12 cellular contexts compared by ENCODE assay signal in genomic region chr3:16520636-16521579, GRCh38. TPM values are rescaled to one million over a fixed set of nuclear protein-coding genes. Genes with fewer than 3 reads are reported as not detected.
A peak's percentile ranks its signal among the peaks of the same experiment; 100 is the strongest.
DNase-seq lines count a peak whose midpoint lies in the region; ATAC-seq and TF ChIP-seq lines count a peak whose summit lies in the region.
"Had no signal": no experiment of that assay in that cellular context is flagged by ENCODE, and none has a peak within 500 bp of the region (broad histone marks: within the 10 kb centered on the region; RNA-seq: fewer than 3 reads in every experiment).

No MANE protein-coding gene starts in this region.

- peaks cover 88% of the 10 kb centered on the region for H3K4me1 Mint-ChIP-seq in activated B cell treated with CpG ODN at 0.5 μM for 24 hours

- no peak overlapping the region for H3K27ac ChIP-seq in caudate nucleus (ENCODE audit: low read depth, low read length)
- H3K27ac ChIP-seq: parathyroid adenoma had no signal

- peak; percentile 49 for ATAC-seq in GM19372 (IDR thresholded peaks at IDR 0.05; ENCODE audit: low read depth, unreplicated experiment)
- peak; percentile 45 for ATAC-seq in HG03060 (IDR thresholded peaks at IDR 0.05; ENCODE audit: low read depth, unreplicated experiment)
- peak; percentile 38 for ATAC-seq in activated B cell treated with CpG ODN at 0.5 μM for 24 hours (ENCODE audit: low read depth)

- TF ChIP-seq CTCF in GM13977 (IDR thresholded peaks at IDR 0.05; ENCODE audit: extremely low read depth, insufficient read depth, missing control alignments) (no peak), activated B cell treated with CpG ODN at 0.5 μM for 24 hours (IDR thresholded peaks at IDR 0.05) (no peak)

- in situ Hi-C loops in GM13977 (cut with MboI; ENCODE audit: low pct_unique_long_range_greater_than_20kb, low sequenced_read_pairs, unreplicated experiment), result no loop called here

- CTCF ChIA-PET in activated B cell treated with CpG ODN at 0.5 μM for 24 hours (lab: Charles Lee), result interaction anchor here (1.0 kb wide), 1 partner anchor 9 kb away, joined by 3 read pairs; no protein-coding TSS in a partner anchor

- no peaks in the 10 kb centered on the region for H3K27me3 Mint-ChIP-seq in activated B cell treated with CpG ODN at 0.5 μM for 24 hours

- peaks cover 2% of the 10 kb centered on the region for H3K36me3 Mint-ChIP-seq in activated B cell treated with CpG ODN at 0.5 μM for 24 hours (ENCODE audit: low read depth)

- peak; percentile 34 for DNase-seq in GM13977 (ENCODE audit: low spot score)
- DNase-seq in activated B cell treated with CpG ODN at 0.5 μM for 24 hours, result no peak
- DNase-seq in GF-D8 (lab: John Stamatoyannopoulos, UW), result no peak
- DNase-seq in ecto neural progenitor cell (ENCODE audit: low spot score), result no peak
- DNase-seq in COR-L47 (lab: John Stamatoyannopoulos, UW), result no peak
- no peak for DNase-seq in caudate nucleus (lab: John Stamatoyannopoulos, UW)
- DNase-seq: activated CD4-positive, CD25-positive, alpha-beta regulatory T cell; cerebellar nuclear complex; DMS 273 treated with DMSO at 0.1 percent for 48 hours had no signal

- peaks cover 14% of the 10 kb centered on the region for H3K9me3 Mint-ChIP-seq in activated B cell treated with CpG ODN at 0.5 μM for 24 hours

- peak overlapping the region; percentile 44 for H3K4me3 Mint-ChIP-seq in activated B cell treated with CpG ODN at 0.5 μM for 24 hours

- POLR2A ChIA-PET in activated B cell treated with CpG ODN at 0.5 μM for 24 hours (lab: Charles Lee), result interaction anchor here (0.6 to 8.7 kb wide), 7 partner anchors 8 to 501 kb away, joined by 3 to 137 read pairs (median 4); partner anchors contain the start of gene RFTN1

- peak overlapping the region; percentile 52 for H3K27ac Mint-ChIP-seq in activated B cell treated with CpG ODN at 0.5 μM for 24 hours

- intact Hi-C loops in activated B cell treated with CpG ODN at 0.5 μM for 24 hours (cut with micrococcal nuclease), result no loop called here

RNA-seq across cellular contexts. Expression of gene RFTN1, which starts 7.4 kb away (rescaled TPM):
- total RNA-seq in activated B cell treated with CpG ODN at 0.5 μM for 24 hours, result 323 and 365 TPM in 2 replicates
